ENCODE assay signal across 8 cellular contexts in the genomic region with DNA sequence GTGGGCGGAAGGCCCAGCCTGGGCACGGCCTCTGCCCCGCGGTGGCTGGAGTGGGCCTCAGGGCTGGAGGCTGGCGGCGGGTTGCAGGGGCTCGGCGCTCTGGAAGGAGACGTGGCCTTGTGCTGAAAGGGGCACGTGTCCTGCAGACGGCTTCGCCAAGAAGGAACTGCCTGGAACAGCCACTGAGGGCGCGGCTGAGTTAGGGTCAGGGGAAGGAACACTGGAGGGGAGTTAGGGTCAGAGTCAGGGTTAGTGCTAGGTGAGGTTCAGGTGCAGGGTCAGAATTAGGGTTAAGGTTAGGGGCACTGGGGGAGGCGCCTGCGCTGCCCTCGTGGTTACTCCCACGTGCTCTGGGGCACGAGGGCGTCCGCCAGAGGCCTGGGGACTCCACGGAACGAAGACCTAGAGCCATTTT. TPM values are rescaled to one million over a fixed set of nuclear protein-coding genes. Genes with fewer than 3 reads are reported as not detected.
A peak's percentile ranks its signal among the peaks of the same experiment; 100 is the strongest.
DNase-seq lines count a peak whose midpoint lies in the region; ATAC-seq, FAIRE-seq and TF ChIP-seq lines count a peak whose summit lies in the region.

No MANE protein-coding gene starts in this region.

- H3K9me3 ChIP-seq in HEK293 (ENCODE audit: control insufficient read depth, insufficient read depth, low read depth, low read length), result no peaks in the 10 kb centered on the region

- H3K9me3 Mint-ChIP-seq in central memory CD8-positive, alpha-beta T cell, result no peaks in the 10 kb centered on the region
- no peaks in the 10 kb centered on the region for H3K9me3 Mint-ChIP-seq in natural killer cell treated with Interleukin-12 subunit alpha and Interleukin-12 subunit beta and Interleukin-15 and Interleukin-18, amount 100 ng/mL, for 72 hours

- peaks cover 19% of the 10 kb centered on the region for H3K4me1 Mint-ChIP-seq in central memory CD8-positive, alpha-beta T cell
- H3K4me1 Mint-ChIP-seq in natural killer cell treated with Interleukin-12 subunit alpha and Interleukin-12 subunit beta and Interleukin-15 and Interleukin-18, amount 100 ng/mL, for 72 hours (ENCODE audit: low read depth in 2 of 2), result peaks cover 16 to 18% of the 10 kb centered on the region in 2 donors

- CTCF ChIA-PET in HEK293 (lab: Yijun Ruan, JAX), result no interaction called here

- H3K4me3 ChIP-seq in HEK293 (ENCODE audit: low read depth, low read length), result no peak overlapping the region

- no peak for ATAC-seq in central memory CD8-positive, alpha-beta T cell (replicated peaks; ENCODE audit: extremely low read depth, poor library complexity, severe bottlenecking)
- no peak for ATAC-seq in natural killer cell treated with Interleukin-12 subunit alpha and Interleukin-12 subunit beta and Interleukin-15 and Interleukin-18, amount 100 ng/mL, for 72 hours

- peaks cover 4 to 12% of the 10 kb centered on the region in 2 experiments for H3K36me3 ChIP-seq in HEK293 (ENCODE audit: control insufficient read depth in 2 of 2, insufficient read depth in 1 of 2, low read length in 2 of 2)

- peak overlapping the region; percentile 88 for H3K27ac Mint-ChIP-seq in central memory CD8-positive, alpha-beta T cell (ENCODE audit: low read depth)
- peak overlapping the region; percentile 70 to 73 for H3K27ac Mint-ChIP-seq in natural killer cell treated with Interleukin-12 subunit alpha and Interleukin-12 subunit beta and Interleukin-15 and Interleukin-18, amount 100 ng/mL, for 72 hours

- peak overlapping the region; percentile 76 for H3K4me3 Mint-ChIP-seq in central memory CD8-positive, alpha-beta T cell
- peak overlapping the region; percentile 61 for H3K4me3 Mint-ChIP-seq in natural killer cell treated with Interleukin-12 subunit alpha and Interleukin-12 subunit beta and Interleukin-15 and Interleukin-18, amount 100 ng/mL, for 72 hours

- FAIRE-seq in HTR-8/SVneo (lab: Jason Lieb, UNC), result no peak

- no peaks in the 10 kb centered on the region for H3K27me3 Mint-ChIP-seq in central memory CD8-positive, alpha-beta T cell
- no peaks in the 10 kb centered on the region for H3K27me3 Mint-ChIP-seq in natural killer cell treated with Interleukin-12 subunit alpha and Interleukin-12 subunit beta and Interleukin-15 and Interleukin-18, amount 100 ng/mL, for 72 hours

- peaks cover 14% of the 10 kb centered on the region for H3K36me3 Mint-ChIP-seq in central memory CD8-positive, alpha-beta T cell (ENCODE audit: insufficient read depth)
- H3K36me3 Mint-ChIP-seq in natural killer cell treated with Interleukin-12 subunit alpha and Interleukin-12 subunit beta and Interleukin-15 and Interleukin-18, amount 100 ng/mL, for 72 hours, result peaks cover 5% of the 10 kb centered on the region

- DNase-seq in central memory CD8-positive, alpha-beta T cell (ENCODE audit: low spot score in 2 of 2), result no peak
- no peak for DNase-seq in natural killer cell treated with Interleukin-12 subunit alpha and Interleukin-12 subunit beta and Interleukin-15 and Interleukin-18, amount 100 ng/mL, for 72 hours (ENCODE audit: low spot score)
- DNase-seq in NCI-H774 (lab: John Stamatoyannopoulos, UW) (no peak), cerebellar nuclear complex (lab: John Stamatoyannopoulos, UW) (no peak), GM19240 (ENCODE audit: insufficient read length, low spot score) (no peak), HTR-8/SVneo (ENCODE audit: insufficient read length, low spot score) (no peak)

- H3K4me1 ChIP-seq in HEK293 (ENCODE audit: control insufficient read depth, insufficient read depth, low read length), result peaks cover 20% of the 10 kb centered on the region

- H3K27ac ChIP-seq in 22Rv1, result peak overlapping the region; percentile 84
- no peak overlapping the region for H3K27ac ChIP-seq in HEK293 (ENCODE audit: extremely low read depth, low read depth, low read length)

- POLR2A ChIA-PET in HEK293 (lab: Yijun Ruan, JAX), result interaction anchor here (0.8 to 2.7 kb wide), 4 partner anchors 22 to 120 kb away, joined by 3 to 22 read pairs (median 7); a partner anchor contains a TSS

- TF ChIP-seq CTCF in 22Rv1 (IDR thresholded peaks at IDR 0.05) (no peak), HEK293 (tag by site-specific recombination; IDR thresholded peaks at IDR 0.05) (no peak)

TF ChIP-seq in HEK293, 187 proteins besides CTCF, POLR2A, EP300 and RAD21:
- TF ChIP-seq ZNF19 (tag by site-specific recombination; IDR thresholded peaks at IDR 0.05; ENCODE audit: low read depth) (no peak), ZNF341 (tag by site-specific recombination; IDR thresholded peaks at IDR 0.05; ENCODE audit: low read depth) (0 out of 2 replicates have a peak, but pooled peaks have one; percentile 12), ZFP37 (tag by site-specific recombination; IDR thresholded peaks at IDR 0.05) (0 out of 2 replicates have a peak, but pooled peaks have one; percentile 22), ZNF266 (tag by site-specific recombination; IDR thresholded peaks at IDR 0.05; ENCODE audit: low read depth) (no peak), PRDM1 (tag by site-specific recombination; IDR thresholded peaks at IDR 0.05) (no peak)
- TF ChIP-seq, protein P1, sequence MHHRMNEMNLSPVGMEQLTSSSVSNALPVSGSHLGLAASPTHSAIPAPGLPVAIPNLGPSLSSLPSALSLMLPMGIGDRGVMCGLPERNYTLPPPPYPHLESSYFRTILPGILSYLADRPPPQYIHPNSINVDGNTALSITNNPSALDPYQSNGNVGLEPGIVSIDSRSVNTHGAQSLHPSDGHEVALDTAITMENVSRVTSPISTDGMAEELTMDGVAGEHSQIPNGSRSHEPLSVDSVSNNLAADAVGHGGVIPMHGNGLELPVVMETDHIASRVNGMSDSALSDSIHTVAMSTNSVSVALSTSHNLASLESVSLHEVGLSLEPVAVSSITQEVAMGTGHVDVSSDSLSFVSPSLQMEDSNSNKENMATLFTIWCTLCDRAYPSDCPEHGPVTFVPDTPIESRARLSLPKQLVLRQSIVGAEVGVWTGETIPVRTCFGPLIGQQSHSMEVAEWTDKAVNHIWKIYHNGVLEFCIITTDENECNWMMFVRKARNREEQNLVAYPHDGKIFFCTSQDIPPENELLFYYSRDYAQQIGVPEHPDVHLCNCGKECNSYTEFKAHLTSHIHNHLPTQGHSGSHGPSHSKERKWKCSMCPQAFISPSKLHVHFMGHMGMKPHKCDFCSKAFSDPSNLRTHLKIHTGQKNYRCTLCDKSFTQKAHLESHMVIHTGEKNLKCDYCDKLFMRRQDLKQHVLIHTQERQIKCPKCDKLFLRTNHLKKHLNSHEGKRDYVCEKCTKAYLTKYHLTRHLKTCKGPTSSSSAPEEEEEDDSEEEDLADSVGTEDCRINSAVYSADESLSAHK (tag by site-specific recombination; IDR thresholded peaks at IDR 0.05), result no peak

RNA-seq across cellular contexts. Expression of a gene that starts 0.9 kb away (rescaled TPM):
- total RNA-seq in natural killer cell treated with Interleukin-12 subunit alpha and Interleukin-12 subunit beta and Interleukin-15 and Interleukin-18, amount 100 ng/mL, for 72 hours, result 10 to 100 TPM; 23.1 to 28.8 TPM
